Comparison of ENCODE assay signal across 7 cellular contexts in the genomic region with DNA sequence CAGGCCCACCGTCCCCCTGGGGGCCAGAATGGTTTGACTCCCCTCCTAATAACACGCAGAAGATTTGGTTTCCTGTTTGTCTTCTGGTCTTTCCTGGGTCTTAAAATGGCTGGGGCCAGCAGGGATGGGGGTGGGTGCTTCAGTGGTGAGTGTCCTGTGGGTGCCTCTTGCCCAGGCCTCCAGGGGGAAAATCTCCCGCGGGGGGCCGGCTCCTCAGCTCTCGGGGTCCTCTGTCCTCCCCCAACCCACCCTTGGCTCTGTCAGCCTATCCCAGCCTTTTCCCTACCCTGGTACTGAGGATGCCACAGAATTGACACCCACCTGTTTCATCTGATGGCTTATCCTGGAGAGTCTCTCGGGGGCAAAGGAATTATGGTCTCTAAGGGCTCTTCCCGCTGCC.
"Had no signal": no experiment of that assay in that cellular context is flagged by ENCODE, and none has a peak within 500 bp of the region (broad histone marks: within the 10 kb centered on the region; RNA-seq: fewer than 3 reads in every experiment).

No MANE protein-coding gene starts in this region.

- H2AFZ ChIP-seq: GM23338 had no signal

- H3K4me2 ChIP-seq: GM23338 had no signal

- H3K4me3 ChIP-seq: GM23338, K562 had no signal

- DNase-seq: H9, HCEC 1CT, HFFc6, IMR-90, KG1 had no signal

- ATAC-seq: GM23338, K562 had no signal
